ENCODE assay signal across 32 cellular contexts in the genomic region with DNA sequence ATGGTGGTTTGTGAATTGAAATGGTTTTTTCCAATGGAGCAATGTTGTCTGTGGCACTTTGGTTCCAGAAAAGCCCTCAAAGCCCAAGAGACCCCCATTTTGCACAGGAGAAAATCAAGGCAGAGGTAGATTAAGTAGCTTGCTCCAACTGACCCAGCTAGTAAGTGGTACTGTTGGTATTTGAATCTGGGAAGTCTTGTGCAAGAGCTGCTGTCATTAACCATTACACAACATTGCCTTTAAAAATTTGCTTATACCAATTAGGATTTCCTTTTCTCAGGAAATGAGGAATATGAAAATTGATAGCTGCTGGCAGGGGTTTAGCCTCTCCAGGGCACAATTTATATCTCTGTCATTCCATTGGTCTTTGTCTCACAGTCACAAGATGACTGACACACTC.
"Had no signal": no experiment of that assay in that cellular context is flagged by ENCODE, and none has a peak within 500 bp of the region (broad histone marks: within the 10 kb centered on the region; RNA-seq: fewer than 3 reads in every experiment).

No MANE protein-coding gene starts in this region.

- H3K4me3 Mint-ChIP-seq: activated CD4-positive, alpha-beta memory T cell treated with anti-CD3 and anti-CD28 coated beads for 36 hours; activated CD4-positive, alpha-beta T cell treated with anti-CD3 and anti-CD28 coated beads for 36 hours; activated CD4-positive, alpha-beta T cell treated with anti-CD3 and anti-CD28 coated beads, Interleukin-2, amount 10 ng/mL, durations not matched to agents 24 days and 14 days; activated CD8-positive, alpha-beta memory T cell treated with anti-CD3 and anti-CD28 coated beads, Interleukin-2, amount 10 ng/mL, durations not matched to agents 7 days and 5 days; activated CD8-positive, alpha-beta T cell treated with anti-CD3 and anti-CD28 coated beads, Interleukin-2, amount 10 ng/mL, durations not matched to agents 7 days and 5 days; activated naive CD4-positive, alpha-beta T cell treated with anti-CD3 and anti-CD28 coated beads, Interleukin-2, amount 10 ng/mL, durations not matched to agents 7 days and 5 days; activated naive CD8-positive, alpha-beta T cell treated with anti-CD3 and anti-CD28 coated beads, Interleukin-2, amount 10 ng/mL, durations not matched to agents 7 days and 5 days; activated T-helper 1 cell treated with anti-CD3 and anti-CD28 coated beads, Interleukin-12 subunit alpha, Interleukin-12 subunit beta, Interleukin-2, Interleukin-4 antibody, amounts not matched to agents 30 ng/mL and 10 ng/mL and 1 ng/mL, durations not matched to agents 14 hours and 24 hours and 36 hours; brain; central memory CD8-positive, alpha-beta T cell; dendritic cell treated with granulocyte-macrophage colony-stimulating factor and Interleukin-4, amounts not matched to agents 40 ng/mL and 50 ng/mL, for 4 days; endodermal cell; T-helper 17 cell; T-helper 2 cell treated with Interferon-gamma antibody and Interleukin-4, amounts not matched to agents 5 μg/mL and 100 μg/mL, for 36 hours had no signal

- H3K27me3 Mint-ChIP-seq: activated CD4-positive, alpha-beta memory T cell treated with anti-CD3 and anti-CD28 coated beads for 36 hours; activated CD4-positive, alpha-beta T cell treated with anti-CD3 and anti-CD28 coated beads for 36 hours; activated CD4-positive, alpha-beta T cell treated with anti-CD3 and anti-CD28 coated beads, Interleukin-2, amount 10 ng/mL, durations not matched to agents 24 days and 14 days; activated CD8-positive, alpha-beta memory T cell treated with anti-CD3 and anti-CD28 coated beads, Interleukin-2, amount 10 ng/mL, durations not matched to agents 7 days and 5 days; activated naive CD4-positive, alpha-beta T cell treated with anti-CD3 and anti-CD28 coated beads, Interleukin-2, amount 10 ng/mL, durations not matched to agents 7 days and 5 days; central memory CD8-positive, alpha-beta T cell; dendritic cell treated with granulocyte-macrophage colony-stimulating factor and Interleukin-4, amounts not matched to agents 40 ng/mL and 50 ng/mL, for 4 days; T-helper 17 cell had no signal

- H3K36me3 Mint-ChIP-seq: activated CD4-positive, alpha-beta memory T cell treated with anti-CD3 and anti-CD28 coated beads for 36 hours; activated CD8-positive, alpha-beta memory T cell treated with anti-CD3 and anti-CD28 coated beads, Interleukin-2, amount 10 ng/mL, durations not matched to agents 7 days and 5 days; activated naive CD4-positive, alpha-beta T cell treated with anti-CD3 and anti-CD28 coated beads, Interleukin-2, amount 10 ng/mL, durations not matched to agents 7 days and 5 days; activated naive CD4-positive, alpha-beta T cell treated with anti-CD3 and anti-CD28 coated beads, Interleukin-2, amount 50 U/mL, for 72 hours; activated naive CD8-positive, alpha-beta T cell treated with anti-CD3 and anti-CD28 coated beads, Interleukin-2, amount 10 ng/mL, durations not matched to agents 7 days and 5 days; brain had no signal

- H3K4me3 ChIP-seq: ascending aorta, coronary artery, dorsolateral prefrontal cortex, heart left ventricle had no signal

- H3K27ac ChIP-seq: ascending aorta, coronary artery, heart left ventricle had no signal

- H3K27ac Mint-ChIP-seq: activated CD4-positive, alpha-beta memory T cell treated with anti-CD3 and anti-CD28 coated beads for 36 hours; activated CD4-positive, alpha-beta T cell treated with anti-CD3 and anti-CD28 coated beads for 36 hours; activated CD4-positive, alpha-beta T cell treated with anti-CD3 and anti-CD28 coated beads, Interleukin-2, amount 10 ng/mL, durations not matched to agents 24 days and 14 days; activated CD8-positive, alpha-beta memory T cell treated with anti-CD3 and anti-CD28 coated beads, Interleukin-2, amount 10 ng/mL, durations not matched to agents 7 days and 5 days; activated CD8-positive, alpha-beta T cell treated with anti-CD3 and anti-CD28 coated beads, Interleukin-2, amount 10 ng/mL, durations not matched to agents 7 days and 5 days; activated naive CD4-positive, alpha-beta T cell treated with anti-CD3 and anti-CD28 coated beads, Interleukin-2, amount 10 ng/mL, durations not matched to agents 7 days and 5 days; activated naive CD4-positive, alpha-beta T cell treated with anti-CD3 and anti-CD28 coated beads, Interleukin-2, amount 50 U/mL, for 72 hours; activated naive CD8-positive, alpha-beta T cell treated with anti-CD3 and anti-CD28 coated beads, Interleukin-2, amount 10 ng/mL, durations not matched to agents 7 days and 5 days; activated T-helper 1 cell treated with anti-CD3 and anti-CD28 coated beads, Interleukin-12 subunit alpha, Interleukin-12 subunit beta, Interleukin-2, Interleukin-4 antibody, amounts not matched to agents 30 ng/mL and 10 ng/mL and 1 ng/mL, durations not matched to agents 14 hours and 24 hours and 36 hours; activated T-helper 2 cell treated with anti-CD3 and anti-CD28 coated beads, Interferon-gamma antibody, Interleukin-2, Interleukin-4, amounts not matched to agents 10 μg/mL and 5 μg/mL and 100 μg/mL, durations not matched to agents 14 hours and 24 hours and 36 hours; brain; dendritic cell treated with granulocyte-macrophage colony-stimulating factor and Interleukin-4, amounts not matched to agents 40 ng/mL and 50 ng/mL, for 4 days; endodermal cell; T-helper 17 cell; T-helper 2 cell treated with Interferon-gamma antibody and Interleukin-4, amounts not matched to agents 5 μg/mL and 100 μg/mL, for 36 hours had no signal

- H3K9me3 Mint-ChIP-seq: activated CD4-positive, alpha-beta memory T cell treated with anti-CD3 and anti-CD28 coated beads for 36 hours; activated CD4-positive, alpha-beta T cell treated with anti-CD3 and anti-CD28 coated beads, Interleukin-2, amount 10 ng/mL, durations not matched to agents 24 days and 14 days; activated naive CD4-positive, alpha-beta T cell treated with anti-CD3 and anti-CD28 coated beads, Interleukin-2, amount 10 ng/mL, durations not matched to agents 7 days and 5 days; activated naive CD4-positive, alpha-beta T cell treated with anti-CD3 and anti-CD28 coated beads, Interleukin-2, amount 50 U/mL, for 72 hours; activated T-helper 1 cell treated with anti-CD3 and anti-CD28 coated beads, Interleukin-12 subunit alpha, Interleukin-12 subunit beta, Interleukin-2, Interleukin-4 antibody, amounts not matched to agents 30 ng/mL and 10 ng/mL and 1 ng/mL, durations not matched to agents 14 hours and 24 hours and 36 hours; brain; endodermal cell; T-helper 2 cell treated with Interferon-gamma antibody and Interleukin-4, amounts not matched to agents 5 μg/mL and 100 μg/mL, for 36 hours had no signal

- DNase-seq: activated CD4-positive, alpha-beta memory T cell treated with anti-CD3 and anti-CD28 coated beads for 36 hours; activated CD4-positive, alpha-beta T cell treated with anti-CD3 and anti-CD28 coated beads for 36 hours; activated CD4-positive, alpha-beta T cell treated with anti-CD3 and anti-CD28 coated beads, Interleukin-2, amount 10 ng/mL, durations not matched to agents 24 days and 14 days; activated CD4-positive, CD25-positive, alpha-beta regulatory T cell; activated CD4-positive, CD25-positive, alpha-beta regulatory T cell treated with anti-CD3 and anti-CD28 coated beads, Interleukin-2, amount 50 U/mL, for 72 hours; activated CD8-positive, alpha-beta memory T cell treated with anti-CD3 and anti-CD28 coated beads, Interleukin-2, amount 10 ng/mL, durations not matched to agents 7 days and 5 days; activated CD8-positive, alpha-beta memory T cell treated with anti-CD3 and anti-CD28 coated beads, Interleukin-2, amount 50 U/mL, for 4 hours; activated CD8-positive, alpha-beta T cell treated with anti-CD3 and anti-CD28 coated beads, Interleukin-2, amount 10 ng/mL, durations not matched to agents 7 days and 5 days; activated effector memory CD4-positive, alpha-beta T cell treated with anti-CD3 and anti-CD28 coated beads, Interleukin-2, amount 50 U/mL, for 16 hours; activated naive CD4-positive, alpha-beta T cell; activated naive CD4-positive, alpha-beta T cell treated with anti-CD3 and anti-CD28 coated beads, Interleukin-2, amount 10 ng/mL, durations not matched to agents 7 days and 5 days; activated naive CD8-positive, alpha-beta T cell treated with anti-CD3 and anti-CD28 coated beads, Interleukin-2, amount 10 ng/mL, durations not matched to agents 7 days and 5 days; activated T-cell treated with anti-CD3 and anti-CD28 coated beads, Interleukin-2, amount 50 U/mL, for 1 hour; activated T-cell treated with anti-CD3 and anti-CD28 coated beads, Interleukin-2, amount 50 U/mL, for 48 hours; dorsolateral prefrontal cortex; effector memory CD4-positive, alpha-beta T cell; endodermal cell; glutamatergic neuron; heart left ventricle; T-helper 1 cell; T-helper 17 cell; T1000 had no signal

- H3K9me3 ChIP-seq: ascending aorta, heart left ventricle had no signal

- H3K4me1 Mint-ChIP-seq: activated CD4-positive, alpha-beta T cell treated with anti-CD3 and anti-CD28 coated beads, Interleukin-2, amount 10 ng/mL, durations not matched to agents 24 days and 14 days; activated CD8-positive, alpha-beta memory T cell treated with anti-CD3 and anti-CD28 coated beads, Interleukin-2, amount 10 ng/mL, durations not matched to agents 7 days and 5 days; activated naive CD4-positive, alpha-beta T cell treated with anti-CD3 and anti-CD28 coated beads, Interleukin-2, amount 10 ng/mL, durations not matched to agents 7 days and 5 days; activated naive CD8-positive, alpha-beta T cell treated with anti-CD3 and anti-CD28 coated beads, Interleukin-2, amount 10 ng/mL, durations not matched to agents 7 days and 5 days; central memory CD8-positive, alpha-beta T cell; endodermal cell; T-helper 17 cell had no signal

- H3K27me3 ChIP-seq: ascending aorta, dorsolateral prefrontal cortex, heart left ventricle had no signal

- ATAC-seq: activated CD4-positive, alpha-beta T cell treated with anti-CD3 and anti-CD28 coated beads for 36 hours; activated CD8-positive, alpha-beta memory T cell treated with anti-CD3 and anti-CD28 coated beads, Interleukin-2, amount 10 ng/mL, durations not matched to agents 7 days and 5 days; activated CD8-positive, alpha-beta T cell treated with anti-CD3 and anti-CD28 coated beads, Interleukin-2, amount 10 ng/mL, durations not matched to agents 7 days and 5 days; activated naive CD4-positive, alpha-beta T cell treated with anti-CD3 and anti-CD28 coated beads, Interleukin-2, amount 50 U/mL, for 72 hours; esophagus mucosa; heart left ventricle; T-helper 17 cell had no signal

- H3K36me3 ChIP-seq: ascending aorta, heart left ventricle had no signal
